In genomic region chr2:128371648-128372345, GRCh38 we compare ENCODE assay signal across 26 cellular contexts. TPM values are rescaled to one million over a fixed set of nuclear protein-coding genes. Genes with fewer than 3 reads are reported as not detected.
DNase-seq lines count a peak whose midpoint lies in the region; ATAC-seq and TF ChIP-seq lines count a peak whose summit lies in the region.
"Had no signal": no experiment of that assay in that cellular context is flagged by ENCODE, and none has a peak within 500 bp of the region (broad histone marks: within the 10 kb centered on the region; RNA-seq: fewer than 3 reads in every experiment).

No MANE protein-coding gene starts in this region.

- peaks cover 8% of the 10 kb centered on the region for H3K36me3 Mint-ChIP-seq in central memory CD8-positive, alpha-beta T cell (ENCODE audit: insufficient read depth)
- H3K36me3 Mint-ChIP-seq in CD14-positive monocyte (no peaks in the 10 kb centered on the region), Caco-2 (ENCODE audit: insufficient read depth, unreplicated experiment) (no peaks in the 10 kb centered on the region)
- H3K36me3 Mint-ChIP-seq: CD4-positive, CD25-positive, alpha-beta regulatory T cell had no signal

- H3K4me1 ChIP-seq in osteoblast (ENCODE audit: insufficient read depth, low read length), result no peaks in the 10 kb centered on the region
- H3K4me1 ChIP-seq in Caco-2, result peaks cover 29% of the 10 kb centered on the region
- H3K4me1 ChIP-seq: psoas muscle had no signal

- no peaks in the 10 kb centered on the region for H3K27me3 ChIP-seq in osteoblast (ENCODE audit: insufficient read depth, low read length)
- H3K27me3 ChIP-seq in Caco-2 (replicated peaks; ENCODE audit: control insufficient read depth, insufficient read depth, low read length), result no peaks in the 10 kb centered on the region
- H3K27me3 ChIP-seq: esophagus squamous epithelium, tibial nerve had no signal

- peaks cover 29% of the 10 kb centered on the region for H3K27me3 Mint-ChIP-seq in central memory CD8-positive, alpha-beta T cell
- H3K27me3 Mint-ChIP-seq in CD14-positive monocyte (ENCODE audit: low read depth in 3 of 3) (peaks cover 0 to 3% (median 2%) of the 10 kb centered on the region in 3 donors), Caco-2 (ENCODE audit: insufficient read depth, unreplicated experiment) (no peaks in the 10 kb centered on the region)
- H3K27me3 Mint-ChIP-seq: CD4-positive, CD25-positive, alpha-beta regulatory T cell had no signal

- intact Hi-C loops in CD14-positive monocyte (cut with micrococcal nuclease), result no loop called here
- intact Hi-C loops in Caco-2 (cut with micrococcal nuclease; ENCODE audit: unreplicated experiment), result no loop called here

- DNase-seq in central memory CD8-positive, alpha-beta T cell (ENCODE audit: low spot score in 2 of 2), result no peak
- DNase-seq in osteoblast (ENCODE audit: insufficient read length, low spot score, missing footprints) (peak; percentile 53), CD14-positive monocyte (ENCODE audit: low spot score) (no peak), Caco-2 (no peak)
- DNase-seq: activated CD4-positive, alpha-beta T cell treated with anti-CD3 and anti-CD28 coated beads, Interleukin-2, amount 50 U/mL, for 1 hour; activated gamma-delta T cell treated with Interleukin-2 at 50 U/mL for 16 hours; CD4-positive, CD25-positive, alpha-beta regulatory T cell; effector memory CD4-positive, alpha-beta T cell; esophagus squamous epithelium; GDM1; HCEC 1CT; midbrain; NCI-H146; NCI-H69; psoas muscle; stimulated activated naive CD8-positive, alpha-beta T cell treated with anti-CD3 and anti-CD28 coated beads, Interleukin-15, Interleukin-2, amounts not matched to agents 100 U/mL and 50 U/mL, for 24 hours had no signal

- CTCF ChIA-PET in Caco-2 (lab: Charles Lee), result no interaction called here

- no peaks in the 10 kb centered on the region for H3K36me3 ChIP-seq in osteoblast (ENCODE audit: insufficient read depth, low read length)
- no peaks in the 10 kb centered on the region; the same call in 1 of the 2 replicates for H3K36me3 ChIP-seq in Caco-2 (ENCODE audit: control insufficient read depth, insufficient read depth, low read length)
- H3K36me3 ChIP-seq: esophagus squamous epithelium, tibial nerve had no signal

- H3K9me3 ChIP-seq in osteoblast (ENCODE audit: low read depth, low read length), result no peaks in the 10 kb centered on the region
- no peaks in the 10 kb centered on the region for H3K9me3 ChIP-seq in Caco-2
- H3K9me3 ChIP-seq: esophagus squamous epithelium, psoas muscle, tibial nerve had no signal

- no peak overlapping the region for H3K4me2 ChIP-seq in osteoblast (ENCODE audit: insufficient read depth, low read length)

- TF ChIP-seq CTCF in osteoblast (IDR thresholded peaks at IDR 0.05; ENCODE audit: extremely low read depth, low read depth, low read length), result no peak
- TF ChIP-seq CTCF in CD14-positive monocyte (IDR thresholded peaks at IDR 0.05), result no peak
- no peak for TF ChIP-seq CTCF in Caco-2 (IDR thresholded peaks at IDR 0.05; ENCODE audit: insufficient read depth in 1 of 2, low read depth in 1 of 2, low read length in 1 of 2, severe bottlenecking in 1 of 2, unreplicated experiment in 1 of 2)

- H3K27ac ChIP-seq in osteoblast (ENCODE audit: low read depth, low read length), result no peak overlapping the region
- H3K27ac ChIP-seq: esophagus squamous epithelium, psoas muscle, skin epidermis, VCaP had no signal

- no peak overlapping the region for H2AFZ ChIP-seq in osteoblast (ENCODE audit: low read length)

- POLR2A ChIA-PET in Caco-2 (lab: Charles Lee), result no interaction called here

- no peaks in the 10 kb centered on the region for H3K79me2 ChIP-seq in osteoblast (ENCODE audit: insufficient read depth, low read length)

- no TSS peak for BruUV-seq in Caco-2 (replicated peaks; lab: Mats Ljungman, UMichigan)

- H3K4me3 ChIP-seq in osteoblast (ENCODE audit: insufficient read depth, low read length) (no peak overlapping the region), Caco-2 (ENCODE audit: low read depth, low read length) (no peak overlapping the region)
- H3K4me3 ChIP-seq: esophagus squamous epithelium, psoas muscle, skin epidermis, tibial nerve had no signal

- H4K20me1 ChIP-seq in osteoblast (ENCODE audit: insufficient read depth, low read length), result no peaks in the 10 kb centered on the region

- H3K4me3 Mint-ChIP-seq in central memory CD8-positive, alpha-beta T cell, result peak overlapping the region; percentile 71
- no peak overlapping the region for H3K4me3 Mint-ChIP-seq in CD14-positive monocyte
- no peak overlapping the region for H3K4me3 Mint-ChIP-seq in Caco-2 (ENCODE audit: unreplicated experiment)
- H3K4me3 Mint-ChIP-seq: CD4-positive, CD25-positive, alpha-beta regulatory T cell; neural crest cell; T-helper 17 cell had no signal

- no peak overlapping the region for H3K27ac Mint-ChIP-seq in central memory CD8-positive, alpha-beta T cell (ENCODE audit: low read depth)
- H3K27ac Mint-ChIP-seq in CD14-positive monocyte (no peak overlapping the region), Caco-2 (ENCODE audit: unreplicated experiment) (no peak overlapping the region)
- H3K27ac Mint-ChIP-seq: CD4-positive, CD25-positive, alpha-beta regulatory T cell; T-helper 17 cell had no signal

- peaks cover 21% of the 10 kb centered on the region for H3K4me1 Mint-ChIP-seq in central memory CD8-positive, alpha-beta T cell
- H3K4me1 Mint-ChIP-seq in CD14-positive monocyte (no peaks in the 10 kb centered on the region), Caco-2 (ENCODE audit: low read depth, unreplicated experiment) (peaks cover 29% of the 10 kb centered on the region)

- no peaks in the 10 kb centered on the region for H3K9me3 Mint-ChIP-seq in central memory CD8-positive, alpha-beta T cell
- H3K9me3 Mint-ChIP-seq in CD14-positive monocyte (no peaks in the 10 kb centered on the region), Caco-2 (ENCODE audit: unreplicated experiment) (no peaks in the 10 kb centered on the region)
- H3K9me3 Mint-ChIP-seq: IgD-negative memory B cell, neural crest cell had no signal

- ATAC-seq in GM18511 (IDR thresholded peaks at IDR 0.05; ENCODE audit: unreplicated experiment) (peak; percentile 59), HG03103 (IDR thresholded peaks at IDR 0.05; ENCODE audit: low read depth, unreplicated experiment) (peak; percentile 49), HG02588 (IDR thresholded peaks at IDR 0.05; ENCODE audit: unreplicated experiment) (no peak), GM19452 (IDR thresholded peaks at IDR 0.05; ENCODE audit: unreplicated experiment) (no peak)
- no peak for ATAC-seq in central memory CD8-positive, alpha-beta T cell (replicated peaks; ENCODE audit: extremely low read depth, poor library complexity, severe bottlenecking)
- ATAC-seq: psoas muscle, T-helper 17 cell had no signal

RNA-seq across cellular contexts. Expression of gene HS6ST1, which starts 53.1 kb away (rescaled TPM):
- total RNA-seq in osteoblast (16.5 and 18.8 TPM in 2 replicates), Caco-2 (2022) (17.5 and 20.3 TPM in 2 replicates)
- 1 to 10 TPM; 2.9 to 4.0 TPM for polyA plus RNA-seq in CD14-positive monocyte

Comparison
In these comparisons a context has a peak if more than half of its experiments do, and no peak if none do; other contexts are left out.
1. ATAC-seq: peak in GM18511 (single experiment) and HG03103 (single experiment); none in central memory CD8-positive, alpha-beta T cell (single experiment), HG02588 (single experiment) and GM19452 (single experiment).